In genomic region chr6:3403244-3404154, GRCh38 we compare ENCODE assay signal across 1 cellular context.
TF ChIP-seq lines count a peak whose summit lies in the region.

No MANE protein-coding gene starts in this region.

TF ChIP-seq in HepG2, 621 proteins besides CTCF, POLR2A, EP300 and RAD21 (continued from another document and continues in another):
- TF ChIP-seq BCLAF1 (IDR thresholded peaks at IDR 0.05) = no peak
- no peak for TF ChIP-seq EHMT2 (IDR thresholded peaks at IDR 0.05; ENCODE audit: borderline replicate concordance, low read depth, low read length)
- no peak for TF ChIP-seq HINFP (CRISPR knock-in tag; IDR thresholded peaks at IDR 0.05; ENCODE audit: low read depth)
- peak; percentile 83; the same call in 1 of the 2 replicates for TF ChIP-seq ZNF709 (CRISPR knock-in tag; IDR thresholded peaks at IDR 0.05)
- 0 out of 2 replicates have a peak, but pooled peaks have one; percentile 76 for TF ChIP-seq DNMT1 (CRISPR knock-in tag; IDR thresholded peaks at IDR 0.05)
- no peak; the same call in 1 of the 2 replicates for TF ChIP-seq GLI4 (CRISPR knock-in tag; IDR thresholded peaks at IDR 0.05; ENCODE audit: borderline replicate concordance)
- peak; percentile 85; the same call in 1 of the 2 replicates for TF ChIP-seq SIN3A (IDR thresholded peaks at IDR 0.05; ENCODE audit: borderline replicate concordance, low read depth, low read length)
- peak; percentile 95 for TF ChIP-seq DPF2 (CRISPR knock-in tag; IDR thresholded peaks at IDR 0.05; ENCODE audit: borderline replicate concordance, low read depth)
- no peak for TF ChIP-seq ZNF598 (CRISPR knock-in tag; IDR thresholded peaks at IDR 0.05; ENCODE audit: borderline replicate concordance)
- peak; percentile 97 for TF ChIP-seq ZBTB38 (CRISPR knock-in tag; IDR thresholded peaks at IDR 0.05)
- peak; percentile 98 for TF ChIP-seq MIXL1 (CRISPR knock-in tag; IDR thresholded peaks at IDR 0.05)
- no peak for TF ChIP-seq HES4 (CRISPR knock-in tag; IDR thresholded peaks at IDR 0.05; ENCODE audit: borderline replicate concordance)
- no peak for TF ChIP-seq FUBP1 (CRISPR knock-in tag; IDR thresholded peaks at IDR 0.05; ENCODE audit: borderline replicate concordance)
- TF ChIP-seq HOXA3 (CRISPR knock-in tag; IDR thresholded peaks at IDR 0.05) = peak; percentile 95
- peak; percentile 95; the same call in 1 of the 2 replicates for TF ChIP-seq KLF6 (CRISPR knock-in tag; IDR thresholded peaks at IDR 0.05)
- no peak for TF ChIP-seq GZF1 (CRISPR knock-in tag; IDR thresholded peaks at IDR 0.05)
- TF ChIP-seq ZNF75D (CRISPR knock-in tag; IDR thresholded peaks at IDR 0.05; ENCODE audit: borderline replicate concordance) = no peak
- TF ChIP-seq ZBTB14 (CRISPR knock-in tag; IDR thresholded peaks at IDR 0.05) = no peak
- TF ChIP-seq CENPBD1 (CRISPR knock-in tag; IDR thresholded peaks at IDR 0.05; ENCODE audit: borderline replicate concordance, low read depth) = 0 out of 2 replicates have a peak, but pooled peaks have one; percentile 85
- TF ChIP-seq ZNF720 (CRISPR knock-in tag; IDR thresholded peaks at IDR 0.05) = no peak
- peak; percentile 88 for TF ChIP-seq MAZ (IDR thresholded peaks at IDR 0.05; ENCODE audit: borderline replicate concordance, low read depth, low read length)
- TF ChIP-seq MAZ (CRISPR knock-in tag; IDR thresholded peaks at IDR 0.05; ENCODE audit: low read depth) = peak; percentile 79
- peak; percentile 92; the same call in 1 of the 2 replicates for TF ChIP-seq ZNF747 (CRISPR knock-in tag; IDR thresholded peaks at IDR 0.05; ENCODE audit: borderline replicate concordance)
- no peak; the same call in 1 of the 2 replicates for TF ChIP-seq ZBTB2 (CRISPR knock-in tag; IDR thresholded peaks at IDR 0.05; ENCODE audit: low read depth)
- TF ChIP-seq ZFP82 (CRISPR knock-in tag; IDR thresholded peaks at IDR 0.05; ENCODE audit: borderline replicate concordance) = 0 out of 2 replicates have a peak, but pooled peaks have one; percentile 64
- no peak for TF ChIP-seq ZNF260 (CRISPR knock-in tag; IDR thresholded peaks at IDR 0.05; ENCODE audit: borderline replicate concordance, low read depth)
- peak; percentile 95 for TF ChIP-seq POGZ (CRISPR knock-in tag; IDR thresholded peaks at IDR 0.05)
- TF ChIP-seq YEATS4 (CRISPR knock-in tag; IDR thresholded peaks at IDR 0.05; ENCODE audit: borderline replicate concordance) = peak; percentile 66; the same call in 1 of the 2 replicates
- peak; percentile 98 for TF ChIP-seq NR2F6 (IDR thresholded peaks at IDR 0.05)
- peak; percentile 98 for TF ChIP-seq NR2F6 (CRISPR knock-in tag; IDR thresholded peaks at IDR 0.05)
- no peak for TF ChIP-seq SP1 (IDR thresholded peaks at IDR 0.05)
- TF ChIP-seq SP1 (CRISPR knock-in tag; IDR thresholded peaks at IDR 0.05) = no peak
- peak; percentile 61; the same call in 1 of the 2 replicates for TF ChIP-seq THAP7 (CRISPR knock-in tag; IDR thresholded peaks at IDR 0.05)
- no peak for TF ChIP-seq RORA (CRISPR knock-in tag; IDR thresholded peaks at IDR 0.05)
- TF ChIP-seq DMTF1 (CRISPR knock-in tag; IDR thresholded peaks at IDR 0.05) = no peak
- no peak for TF ChIP-seq TEF (CRISPR knock-in tag; IDR thresholded peaks at IDR 0.05)
- no peak for TF ChIP-seq NCOA5 (CRISPR knock-in tag; IDR thresholded peaks at IDR 0.05)
- TF ChIP-seq ZBTB4 (CRISPR knock-in tag; IDR thresholded peaks at IDR 0.05; ENCODE audit: borderline replicate concordance) = peak; percentile 56; the same call in 1 of the 2 replicates
- peak; percentile 71; the same call in 1 of the 2 replicates for TF ChIP-seq KDM1A (CRISPR knock-in tag; IDR thresholded peaks at IDR 0.05)
- TF ChIP-seq ZNF354B (CRISPR knock-in tag; IDR thresholded peaks at IDR 0.05) = no peak
- TF ChIP-seq TFDP1 (CRISPR knock-in tag; IDR thresholded peaks at IDR 0.05; ENCODE audit: borderline replicate concordance) = peak; percentile 79; the same call in 1 of the 2 replicates
- peak; percentile 83 for TF ChIP-seq MXD4 (CRISPR knock-in tag; IDR thresholded peaks at IDR 0.05)
- no peak for TF ChIP-seq ATM (IDR thresholded peaks at IDR 0.05; ENCODE audit: borderline replicate concordance)
- no peak for TF ChIP-seq PAWR (CRISPR knock-in tag; IDR thresholded peaks at IDR 0.05; ENCODE audit: borderline replicate concordance)
- TF ChIP-seq ZBTB20 (CRISPR knock-in tag; IDR thresholded peaks at IDR 0.05; ENCODE audit: borderline replicate concordance, low read depth) = peak; percentile 97; the same call in 1 of the 2 replicates
